ENCODE assay signal across 1 cellular context in genomic region chr22:19473578-19473977, GRCh38.
TF ChIP-seq lines count a peak whose summit lies in the region.

No MANE protein-coding gene starts in this region.

TF ChIP-seq in GM12878, 131 proteins besides CTCF, POLR2A, EP300 and RAD21:
- no peak for TF ChIP-seq E2F4 (IDR thresholded peaks at IDR 0.05; ENCODE audit: low read depth, low read length)
- no peak for TF ChIP-seq ZNF592 (IDR thresholded peaks at IDR 0.05)
- no peak for TF ChIP-seq NBN (IDR thresholded peaks at IDR 0.05)
- TF ChIP-seq HDGF (IDR thresholded peaks at IDR 0.05) = no peak
